8 cellular contexts compared by ENCODE assay signal in genomic region chr2:213766465-213766891, GRCh38.
A peak's percentile ranks its signal among the peaks of the same experiment; 100 is the strongest.
DNase-seq lines count a peak whose midpoint lies in the region; ATAC-seq and TF ChIP-seq lines count a peak whose summit lies in the region.

No MANE protein-coding gene starts in this region.

- H3K9me2 ChIP-seq in Loucy (replicated peaks; ENCODE audit: low read depth, low read length), result no peaks in the 10 kb centered on the region

- no peaks in the 10 kb centered on the region for H3K9me3 Mint-ChIP-seq in activated CD8-positive, alpha-beta T cell treated with anti-CD3 and anti-CD28 coated beads for 36 hours
- H3K9me3 Mint-ChIP-seq in activated CD8-positive, alpha-beta T cell treated with anti-CD3 and anti-CD28 coated beads, Interleukin-2, amount 10 ng/mL, durations not matched to agents 7 days and 5 days (ENCODE audit: insufficient read depth), result no peaks in the 10 kb centered on the region
- peaks cover 5% of the 10 kb centered on the region for H3K9me3 Mint-ChIP-seq in stimulated activated effector memory CD8-positive, alpha-beta T cell treated with anti-CD3 and anti-CD28 coated beads, Interleukin-12 subunit alpha, Interleukin-12 subunit beta, amount 100 ng/mL, for 72 hours

- no peak overlapping the region for H3K9ac ChIP-seq in Loucy (ENCODE audit: low read depth, low read length, poor library complexity, severe bottlenecking)

- no peaks in the 10 kb centered on the region for H3K36me3 ChIP-seq in Loucy (ENCODE audit: insufficient read depth, low read length)

- CTCF ChIA-PET in activated CD8-positive, alpha-beta T cell treated with anti-CD3 and anti-CD28 coated beads for 36 hours (lab: Charles Lee), result no interaction called here
- CTCF ChIA-PET in activated CD8-positive, alpha-beta T cell treated with anti-CD3 and anti-CD28 coated beads, Interleukin-2, amount 10 ng/mL, durations not matched to agents 7 days and 5 days (lab: Charles Lee), result no interaction called here

- H3K4me1 ChIP-seq in Loucy (ENCODE audit: insufficient read depth, low read length, poor library complexity, severe bottlenecking), result no peaks in the 10 kb centered on the region

- H3F3A ChIP-seq in Loucy (ENCODE audit: low read depth), result no peaks in the 10 kb centered on the region

- no peaks in the 10 kb centered on the region for H3K36me3 Mint-ChIP-seq in activated CD8-positive, alpha-beta T cell treated with anti-CD3 and anti-CD28 coated beads for 36 hours (ENCODE audit: low read depth)
- H3K36me3 Mint-ChIP-seq in activated CD8-positive, alpha-beta T cell treated with anti-CD3 and anti-CD28 coated beads, Interleukin-2, amount 10 ng/mL, durations not matched to agents 7 days and 5 days (ENCODE audit: low read depth), result no peaks in the 10 kb centered on the region
- no peaks in the 10 kb centered on the region for H3K36me3 Mint-ChIP-seq in stimulated activated effector memory CD8-positive, alpha-beta T cell treated with anti-CD3 and anti-CD28 coated beads, Interleukin-12 subunit alpha, Interleukin-12 subunit beta, amount 100 ng/mL, for 72 hours

- peaks cover 2% of the 10 kb centered on the region for H3K4me1 Mint-ChIP-seq in activated CD8-positive, alpha-beta T cell treated with anti-CD3 and anti-CD28 coated beads for 36 hours (ENCODE audit: low read depth)
- H3K4me1 Mint-ChIP-seq in activated CD8-positive, alpha-beta T cell treated with anti-CD3 and anti-CD28 coated beads, Interleukin-2, amount 10 ng/mL, durations not matched to agents 7 days and 5 days (ENCODE audit: low read depth), result peaks cover 2% of the 10 kb centered on the region
- no peaks in the 10 kb centered on the region for H3K4me1 Mint-ChIP-seq in stimulated activated effector memory CD8-positive, alpha-beta T cell treated with anti-CD3 and anti-CD28 coated beads, Interleukin-12 subunit alpha, Interleukin-12 subunit beta, amount 100 ng/mL, for 72 hours

- H3K4me3 ChIP-seq in Loucy (ENCODE audit: low read length, poor library complexity, severe bottlenecking), result no peak overlapping the region

- H2AFZ ChIP-seq in Loucy (ENCODE audit: low read length), result no peak overlapping the region

- ATAC-seq in activated CD8-positive, alpha-beta T cell treated with anti-CD3 and anti-CD28 coated beads for 36 hours, result peak; percentile 51
- no peak for ATAC-seq in activated CD8-positive, alpha-beta T cell treated with anti-CD3 and anti-CD28 coated beads, Interleukin-2, amount 10 ng/mL, durations not matched to agents 7 days and 5 days
- peak; percentile 99 for ATAC-seq in HG02610 (IDR thresholded peaks at IDR 0.05; ENCODE audit: unreplicated experiment)
- peak; percentile 49 for ATAC-seq in stimulated activated effector memory CD8-positive, alpha-beta T cell treated with anti-CD3 and anti-CD28 coated beads, Interleukin-12 subunit alpha, Interleukin-12 subunit beta, amount 100 ng/mL, for 72 hours

- no peaks in the 10 kb centered on the region for H3K27me3 Mint-ChIP-seq in activated CD8-positive, alpha-beta T cell treated with anti-CD3 and anti-CD28 coated beads for 36 hours
- no peaks in the 10 kb centered on the region for H3K27me3 Mint-ChIP-seq in activated CD8-positive, alpha-beta T cell treated with anti-CD3 and anti-CD28 coated beads, Interleukin-2, amount 10 ng/mL, durations not matched to agents 7 days and 5 days (ENCODE audit: low read depth)

- intact Hi-C loops in activated CD8-positive, alpha-beta T cell treated with anti-CD3 and anti-CD28 coated beads for 36 hours (cut with micrococcal nuclease), result no loop called here

- no peak overlapping the region for H3K27ac Mint-ChIP-seq in activated CD8-positive, alpha-beta T cell treated with anti-CD3 and anti-CD28 coated beads for 36 hours
- no peak overlapping the region for H3K27ac Mint-ChIP-seq in activated CD8-positive, alpha-beta T cell treated with anti-CD3 and anti-CD28 coated beads, Interleukin-2, amount 10 ng/mL, durations not matched to agents 7 days and 5 days
- no peak overlapping the region for H3K27ac Mint-ChIP-seq in stimulated activated effector memory CD8-positive, alpha-beta T cell treated with anti-CD3 and anti-CD28 coated beads, Interleukin-12 subunit alpha, Interleukin-12 subunit beta, amount 100 ng/mL, for 72 hours

- no peaks in the 10 kb centered on the region for H3K9me3 ChIP-seq in Loucy (ENCODE audit: insufficient read depth, low read depth, low read length)

- TF ChIP-seq CTCF in activated CD8-positive, alpha-beta T cell treated with anti-CD3 and anti-CD28 coated beads for 36 hours (IDR thresholded peaks at IDR 0.05), result no peak
- no peak for TF ChIP-seq CTCF in Loucy (conservative IDR thresholded peaks at IDR 0.05; ENCODE audit: low read length)

- H3K27me3 ChIP-seq in Loucy (ENCODE audit: insufficient read depth, low read length, poor library complexity, severe bottlenecking), result no peaks in the 10 kb centered on the region

- no peaks in the 10 kb centered on the region for H3K79me2 ChIP-seq in Loucy (ENCODE audit: insufficient read depth, low read length)

- H3K4me2 ChIP-seq in Loucy (ENCODE audit: low read depth, low read length, poor library complexity, severe bottlenecking), result peak overlapping the region; percentile 17

- POLR2A ChIA-PET in activated CD8-positive, alpha-beta T cell treated with anti-CD3 and anti-CD28 coated beads for 36 hours (lab: Charles Lee), result no interaction called here
- POLR2A ChIA-PET in activated CD8-positive, alpha-beta T cell treated with anti-CD3 and anti-CD28 coated beads, Interleukin-2, amount 10 ng/mL, durations not matched to agents 7 days and 5 days (lab: Charles Lee), result no interaction called here

- H3K4me3 Mint-ChIP-seq in activated CD8-positive, alpha-beta T cell treated with anti-CD3 and anti-CD28 coated beads for 36 hours, result no peak overlapping the region
- no peak overlapping the region for H3K4me3 Mint-ChIP-seq in activated CD8-positive, alpha-beta T cell treated with anti-CD3 and anti-CD28 coated beads, Interleukin-2, amount 10 ng/mL, durations not matched to agents 7 days and 5 days
- no peak overlapping the region for H3K4me3 Mint-ChIP-seq in stimulated activated effector memory CD8-positive, alpha-beta T cell treated with anti-CD3 and anti-CD28 coated beads, Interleukin-12 subunit alpha, Interleukin-12 subunit beta, amount 100 ng/mL, for 72 hours

- no peaks in the 10 kb centered on the region for H4K20me1 ChIP-seq in Loucy (ENCODE audit: insufficient read depth, low read length, poor library complexity, severe bottlenecking)

- no peak for DNase-seq in activated CD8-positive, alpha-beta T cell treated with anti-CD3 and anti-CD28 coated beads for 36 hours
- no peak for DNase-seq in activated CD8-positive, alpha-beta T cell treated with anti-CD3 and anti-CD28 coated beads, Interleukin-2, amount 10 ng/mL, durations not matched to agents 7 days and 5 days
- DNase-seq in stimulated activated effector memory CD8-positive, alpha-beta T cell treated with anti-CD3 and anti-CD28 coated beads, Interleukin-12 subunit alpha, Interleukin-12 subunit beta, amount 100 ng/mL, for 72 hours (ENCODE audit: low spot score in 2 of 2), result no peak
- no peak for DNase-seq in NCI-H446 treated with DMSO at 0.1 percent for 48 hours (lab: John Stamatoyannopoulos, UW)
- DNase-seq in NCI-H524 (lab: John Stamatoyannopoulos, UW), result no peak
- no peak for DNase-seq in HK-2 (ENCODE audit: unreplicated experiment)
